Comparison of ENCODE assay signal across 11 cellular contexts in the genomic region with DNA sequence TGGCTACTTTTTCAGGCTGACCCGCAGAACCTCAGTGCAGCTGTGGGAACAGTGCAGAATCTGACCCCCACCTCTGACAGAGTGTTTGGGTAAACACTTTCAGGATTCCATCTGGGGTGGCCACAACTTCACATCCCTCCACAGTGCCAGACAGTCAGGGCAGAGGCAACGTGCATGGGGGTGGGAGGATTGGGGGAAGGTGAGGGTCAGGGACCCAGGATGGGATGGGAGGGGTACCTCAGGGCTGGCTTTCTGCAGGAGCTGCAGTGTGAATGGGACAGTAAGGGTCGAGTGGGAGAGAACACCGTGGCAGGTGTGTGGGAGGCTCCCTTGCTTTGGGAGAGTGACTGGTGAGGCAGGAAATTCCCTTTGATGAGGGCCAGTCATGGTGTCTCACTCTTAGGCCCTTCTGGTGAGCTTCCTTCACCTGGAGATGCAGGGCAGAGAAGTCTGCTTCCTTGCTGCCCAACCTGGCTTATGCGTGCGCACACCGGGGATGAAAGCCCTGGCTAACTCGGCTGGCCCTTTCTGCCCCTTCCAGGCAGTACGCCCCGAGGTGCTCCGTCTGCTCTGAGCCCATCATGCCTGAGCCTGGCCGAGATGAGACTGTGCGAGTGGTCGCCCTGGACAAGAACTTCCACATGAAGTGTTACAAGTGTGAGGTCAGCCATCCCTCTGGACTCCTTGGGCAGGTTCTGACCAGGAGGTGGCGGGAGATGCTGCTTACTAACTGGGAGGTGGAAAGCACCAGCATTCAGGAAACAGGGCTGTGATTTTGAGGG. TPM values are rescaled to one million over a fixed set of nuclear protein-coding genes. Genes with fewer than 3 reads are reported as not detected.
A peak's percentile ranks its signal among the peaks of the same experiment; 100 is the strongest.
DNase-seq lines count a peak whose midpoint lies in the region; ATAC-seq and TF ChIP-seq lines count a peak whose summit lies in the region.
"Had no signal": no experiment of that assay in that cellular context is flagged by ENCODE, and none has a peak within 500 bp of the region (broad histone marks: within the 10 kb centered on the region; RNA-seq: fewer than 3 reads in every experiment).

No MANE protein-coding gene starts in this region.

- H2AFZ ChIP-seq in IMR-90 (replicated peaks; ENCODE audit: low read length, poor library complexity) (peak overlapping the region; percentile 5), osteoblast (ENCODE audit: low read length) (no peak overlapping the region)

- H2AK9ac ChIP-seq in IMR-90 (replicated peaks; ENCODE audit: low read depth, low read length, poor library complexity): no peak overlapping the region

- no peak overlapping the region for H3K9ac ChIP-seq in IMR-90 (ENCODE audit: low read depth, low read length)

- H3K9me3 ChIP-seq in CD8-positive, alpha-beta memory T cell (ENCODE audit: low read length): no peaks in the 10 kb centered on the region
- H3K9me3 ChIP-seq in IMR-90 (ENCODE audit: control insufficient read depth, insufficient read depth, low read length) (no peaks in the 10 kb centered on the region), osteoblast (ENCODE audit: low read depth, low read length) (no peaks in the 10 kb centered on the region)

- no peak overlapping the region for H3K4me3 ChIP-seq in CD8-positive, alpha-beta memory T cell (ENCODE audit: low read length)
- H3K4me3 ChIP-seq in IMR-90 (ENCODE audit: insufficient read depth, low read depth, low read length) (no peak overlapping the region), osteoblast (ENCODE audit: insufficient read depth, low read length) (no peak overlapping the region)

- peak overlapping the region in 5 of 8 donors; percentile 37 to 77 (median 74) for H3K27ac Mint-ChIP-seq in CD8-positive, alpha-beta memory T cell
- H3K27ac Mint-ChIP-seq in dendritic cell treated with granulocyte-macrophage colony-stimulating factor and Interleukin-4, amounts not matched to agents 40 ng/mL and 50 ng/mL, for 4 days: peak overlapping the region; percentile 12

- WGBS in IMR-90 (ENCODE audit: extremely low coverage in 2 of 2, insufficient read length in 1 of 2), 2 experiments: 79% methylated on average over 6 of the region's 15 CpGs; no CpG with 5 or more reads in 1 of the 2 experiments

- no peak overlapping the region for H2BK15ac ChIP-seq in IMR-90 (ENCODE audit: low read depth, low read length)

- TF ChIP-seq RAD21 in IMR-90 (IDR thresholded peaks at IDR 0.05; ENCODE audit: low read length): 0 out of 2 replicates have a peak, but pooled peaks have one; percentile 6

- peaks cover 8 to 27% (median 13%) of the 10 kb centered on the region in 3 donors for H3K4me1 Mint-ChIP-seq in CD8-positive, alpha-beta memory T cell
- H3K4me1 Mint-ChIP-seq in dendritic cell treated with granulocyte-macrophage colony-stimulating factor and Interleukin-4, amounts not matched to agents 40 ng/mL and 50 ng/mL, for 4 days (ENCODE audit: low read depth): peaks cover 59% of the 10 kb centered on the region

- H3K4me1 ChIP-seq in CD8-positive, alpha-beta memory T cell (ENCODE audit: insufficient read depth, low read length): peaks cover 27% of the 10 kb centered on the region
- H3K4me1 ChIP-seq in IMR-90 (ENCODE audit: control insufficient read depth, insufficient read depth, low read length) (peaks cover 54% of the 10 kb centered on the region), osteoblast (ENCODE audit: insufficient read depth, low read length) (peaks cover 57% of the 10 kb centered on the region)

- TF ChIP-seq CTCF in IMR-90 (conservative IDR thresholded peaks at IDR 0.05; ENCODE audit: low read depth, low read length) (0 out of 2 replicates have a peak, but pooled peaks have one; percentile 4), osteoblast (IDR thresholded peaks at IDR 0.05; ENCODE audit: extremely low read depth, low read depth, low read length) (no peak)

- peaks cover 34% of the 10 kb centered on the region for H3K36me3 ChIP-seq in CD8-positive, alpha-beta memory T cell (ENCODE audit: insufficient read depth, low read length)
- H3K36me3 ChIP-seq in IMR-90 (ENCODE audit: control insufficient read depth, insufficient read depth, low read length): peaks cover 80% of the 10 kb centered on the region
- H3K36me3 ChIP-seq in osteoblast (ENCODE audit: insufficient read depth, low read length): peaks cover 77% of the 10 kb centered on the region

- H2BK5ac ChIP-seq in IMR-90 (ENCODE audit: low read depth, low read length, poor library complexity, severe bottlenecking): no peak overlapping the region

- no TSS peak for BruUV-seq in IMR-90 (replicated peaks; lab: Mats Ljungman, UMichigan)

- no peak overlapping the region for H2AK5ac ChIP-seq in IMR-90 (ENCODE audit: low read depth, low read length)

- peaks cover 0 to 64% (median 5%) of the 10 kb centered on the region in 3 donors for H3K36me3 Mint-ChIP-seq in CD8-positive, alpha-beta memory T cell
- no peaks in the 10 kb centered on the region for H3K36me3 Mint-ChIP-seq in dendritic cell treated with granulocyte-macrophage colony-stimulating factor and Interleukin-4, amounts not matched to agents 40 ng/mL and 50 ng/mL, for 4 days (ENCODE audit: low read depth)

- peaks cover 40% of the 10 kb centered on the region for H3K9me1 ChIP-seq in IMR-90 (ENCODE audit: insufficient read depth, low read length)

- dilution Hi-C loops in IMR-90 (cut with HindIII; ENCODE audit: low sequenced_read_pairs, unreplicated experiment): no loop called here

- H4K20me1 ChIP-seq in IMR-90 (ENCODE audit: insufficient read depth, low read length) (peaks cover 97% of the 10 kb centered on the region), osteoblast (ENCODE audit: insufficient read depth, low read length) (peaks cover 80% of the 10 kb centered on the region)

- intact Hi-C loops in IMR-90 (cut with micrococcal nuclease): loop anchor here (5.0 kb wide), 1 partner anchor 103 kb away; no protein-coding TSS in a partner anchor
- intact Hi-C loops in dendritic cell treated with granulocyte-macrophage colony-stimulating factor and Interleukin-4, amounts not matched to agents 40 ng/mL and 50 ng/mL, for 4 days (cut with micrococcal nuclease): no loop called here

- ATAC-seq in IMR-90 (ENCODE audit: low read depth) (no peak), HG03108 (IDR thresholded peaks at IDR 0.05; ENCODE audit: unreplicated experiment) (no peak)

- H4K8ac ChIP-seq in IMR-90 (ENCODE audit: low read depth in 2 of 2, low read length in 2 of 2): no peak overlapping the region

- in situ Hi-C loops in IMR-90 (cut with MboI; ENCODE audit: low sequenced_read_pairs): no loop called here

- TF ChIP-seq POLR2A in IMR-90 (IDR thresholded peaks at IDR 0.05; ENCODE audit: low read depth, low read length): no peak

- H3K79me1 ChIP-seq in IMR-90 (ENCODE audit: low read depth in 1 of 2, low read length in 2 of 2): peaks cover 24 to 79% of the 10 kb centered on the region in 2 experiments; a peak in 3 of 4 replicates

- no peak overlapping the region for H3K14ac ChIP-seq in IMR-90 (replicated peaks; ENCODE audit: low read depth, low read length)

- H4K91ac ChIP-seq in IMR-90 (ENCODE audit: insufficient read depth, low read depth, low read length): no peak overlapping the region

- no peaks in the 10 kb centered on the region for H3K27me3 Mint-ChIP-seq in CD8-positive, alpha-beta memory T cell
- no peaks in the 10 kb centered on the region for H3K27me3 Mint-ChIP-seq in dendritic cell treated with granulocyte-macrophage colony-stimulating factor and Interleukin-4, amounts not matched to agents 40 ng/mL and 50 ng/mL, for 4 days

- no peak overlapping the region for H2BK120ac ChIP-seq in IMR-90 (ENCODE audit: low read depth, low read length)

- no peaks in the 10 kb centered on the region for H3K9me3 Mint-ChIP-seq in CD8-positive, alpha-beta memory T cell
- H3K9me3 Mint-ChIP-seq in dendritic cell treated with granulocyte-macrophage colony-stimulating factor and Interleukin-4, amounts not matched to agents 40 ng/mL and 50 ng/mL, for 4 days: no peaks in the 10 kb centered on the region

- H3K4me2 ChIP-seq in IMR-90 (ENCODE audit: low read depth, low read length) (no peak overlapping the region), osteoblast (ENCODE audit: insufficient read depth, low read length) (no peak overlapping the region)

- H3K18ac ChIP-seq in IMR-90 (ENCODE audit: low read depth, low read length): no peak overlapping the region

- H3K56ac ChIP-seq in IMR-90 (ENCODE audit: extremely low read depth, insufficient read depth, low read length): no peak overlapping the region

- peak in 1 of 5 donors; percentile 41 for DNase-seq in CD8-positive, alpha-beta memory T cell
- no peak for DNase-seq in IMR-90
- peak; percentile 76 for DNase-seq in osteoblast (ENCODE audit: insufficient read length, low spot score, missing footprints)
- no peak for DNase-seq in NCI-H1930 (lab: John Stamatoyannopoulos, UW)
- DNase-seq in medulla oblongata (ENCODE audit: extremely low spot score): no peak
- DNase-seq: effector memory CD4-positive, alpha-beta T cell had no signal

- H4K5ac ChIP-seq in IMR-90 (ENCODE audit: low read depth, low read length): no peak overlapping the region

- no peak overlapping the region for H3K4me3 Mint-ChIP-seq in CD8-positive, alpha-beta memory T cell
- no peak overlapping the region for H3K4me3 Mint-ChIP-seq in dendritic cell treated with granulocyte-macrophage colony-stimulating factor and Interleukin-4, amounts not matched to agents 40 ng/mL and 50 ng/mL, for 4 days

- POLR2A ChIA-PET in CD8-positive, alpha-beta memory T cell (lab: Charles Lee): interaction anchor here (0.7 to 1.3 kb wide), 3 partner anchors 9 to 140 kb away, joined by 3 to 5 read pairs (median 4); no protein-coding TSS in a partner anchor
- POLR2A ChIA-PET in IMR-90 (lab: Charles Lee; ENCODE audit: unreplicated experiment): no interaction called here

- H3K23ac ChIP-seq in IMR-90 (ENCODE audit: low read depth, low read length): no peak overlapping the region

- H3K4ac ChIP-seq in IMR-90 (ENCODE audit: low read depth, low read length): no peak overlapping the region

- no peak overlapping the region for H2BK20ac ChIP-seq in IMR-90 (ENCODE audit: low read depth, low read length)

- CTCF ChIA-PET in CD8-positive, alpha-beta memory T cell (lab: Charles Lee): interaction anchor here (1.0 to 2.3 kb wide), 3 partner anchors 10 to 14 kb away, joined by 4 to 9 read pairs (median 5); no protein-coding TSS in a partner anchor
- CTCF ChIA-PET in IMR-90 (lab: Yijun Ruan, JAX): no interaction called here

- H3K27me3 ChIP-seq in CD8-positive, alpha-beta memory T cell (ENCODE audit: insufficient read depth, low read length, poor library complexity, severe bottlenecking): no peaks in the 10 kb centered on the region
- H3K27me3 ChIP-seq in IMR-90 (ENCODE audit: control insufficient read depth, insufficient read depth, low read length) (no peaks in the 10 kb centered on the region), osteoblast (ENCODE audit: insufficient read depth, low read length) (no peaks in the 10 kb centered on the region)

- H3K27ac ChIP-seq in CD8-positive, alpha-beta memory T cell (ENCODE audit: low read depth, low read length): no peak overlapping the region
- no peak overlapping the region for H3K27ac ChIP-seq in IMR-90 (ENCODE audit: insufficient read depth, low read length)
- H3K27ac ChIP-seq in osteoblast (ENCODE audit: low read depth, low read length): no peak overlapping the region

- H3K79me2 ChIP-seq in osteoblast (ENCODE audit: insufficient read depth, low read length): peaks cover 34% of the 10 kb centered on the region

RNA-seq across cellular contexts. Expression of a gene that starts 8.4 kb away (rescaled TPM):
- 100 to 1,000 TPM; 101 to 104 TPM for total RNA-seq in CD8-positive, alpha-beta memory T cell
- 143 TPM for polyA plus RNA-seq in CD8-positive, alpha-beta memory T cell
- total RNA-seq in IMR-90 (2012; rRNA removed) (22.6 and 25.0 TPM in 2 replicates), osteoblast (38.9 and 47.4 TPM in 2 replicates)
- polyA plus RNA-seq in IMR-90 (2012; rRNA removed): 291 and 334 TPM in 2 replicates
- polyA plus RNA-seq in IMR-90 (2012; cell fraction: cytosol; rRNA removed): 247 and 450 TPM in 2 replicates
- 390 and 724 TPM in 2 replicates for polyA plus RNA-seq in IMR-90 (2012; cell fraction: nucleus; rRNA removed; ENCODE audit: low replicate concordance)

RNA-seq across cellular contexts. Expression of a gene that starts 19.1 kb away (rescaled TPM):
- 1 to 10 TPM; 2.8 to 3.1 TPM for total RNA-seq in CD8-positive, alpha-beta memory T cell
- polyA plus RNA-seq in CD8-positive, alpha-beta memory T cell: 4.6 TPM
- total RNA-seq in IMR-90 (2012; rRNA removed) (not detected in 2 replicates), osteoblast (not detected in 2 replicates)
- polyA plus RNA-seq in IMR-90 (2012; rRNA removed): 0.10 TPM in 1 of 2 replicates, not detected in the other
- polyA plus RNA-seq in IMR-90 (2012; cell fraction: cytosol; rRNA removed): 0.04 TPM in 1 of 2 replicates, not detected in the other
- polyA plus RNA-seq in IMR-90 (2012; cell fraction: nucleus; rRNA removed; ENCODE audit: low replicate concordance): 0.04 and 0.11 TPM in 2 replicates
- total RNA-seq: myocyte, RPMI7951 had no signal

RNA-seq across cellular contexts. Expression of a gene that starts 27.0 kb away (rescaled TPM):
- total RNA-seq in CD8-positive, alpha-beta memory T cell: 1 to 10 TPM; 2.4 to 2.8 TPM
- 1.6 TPM for polyA plus RNA-seq in CD8-positive, alpha-beta memory T cell
- 2.5 and 3.4 TPM in 2 replicates for total RNA-seq in IMR-90 (2012; rRNA removed)
- polyA plus RNA-seq in IMR-90 (2012; rRNA removed): 3.7 and 4.3 TPM in 2 replicates
- 2.4 and 3.9 TPM in 2 replicates for polyA plus RNA-seq in IMR-90 (2012; cell fraction: cytosol; rRNA removed)
- polyA plus RNA-seq in IMR-90 (2012; cell fraction: nucleus; rRNA removed; ENCODE audit: low replicate concordance): 4.2 and 4.6 TPM in 2 replicates
- 1.2 and 1.4 TPM in 2 replicates for total RNA-seq in osteoblast
- total RNA-seq: RPMI7951 had no signal

RNA-seq across cellular contexts. Expression of a gene that starts 53.7 kb away (rescaled TPM):
- total RNA-seq in CD8-positive, alpha-beta memory T cell: not detected
- polyA plus RNA-seq in CD8-positive, alpha-beta memory T cell: not detected
- total RNA-seq in IMR-90 (2012; rRNA removed): not detected in 2 replicates
- polyA plus RNA-seq in IMR-90 (2012; rRNA removed): not detected in 2 replicates
- not detected in 2 replicates for polyA plus RNA-seq in IMR-90 (2012; cell fraction: cytosol; rRNA removed)
- not detected in 2 replicates for polyA plus RNA-seq in IMR-90 (2012; cell fraction: nucleus; rRNA removed; ENCODE audit: low replicate concordance)
- not detected in 2 replicates for total RNA-seq in osteoblast
- total RNA-seq: myocyte, RPMI7951, skeletal muscle tissue had no signal
